ENCODE assay signal across 2 cellular contexts in genomic region chr5:72646467-72646866, GRCh38.
TF ChIP-seq lines count a peak whose summit lies in the region.

No MANE protein-coding gene starts in this region.

TF ChIP-seq in A549, 52 proteins besides CTCF, POLR2A, EP300 and RAD21 (continued from another document):
- TF ChIP-seq, protein P1, sequence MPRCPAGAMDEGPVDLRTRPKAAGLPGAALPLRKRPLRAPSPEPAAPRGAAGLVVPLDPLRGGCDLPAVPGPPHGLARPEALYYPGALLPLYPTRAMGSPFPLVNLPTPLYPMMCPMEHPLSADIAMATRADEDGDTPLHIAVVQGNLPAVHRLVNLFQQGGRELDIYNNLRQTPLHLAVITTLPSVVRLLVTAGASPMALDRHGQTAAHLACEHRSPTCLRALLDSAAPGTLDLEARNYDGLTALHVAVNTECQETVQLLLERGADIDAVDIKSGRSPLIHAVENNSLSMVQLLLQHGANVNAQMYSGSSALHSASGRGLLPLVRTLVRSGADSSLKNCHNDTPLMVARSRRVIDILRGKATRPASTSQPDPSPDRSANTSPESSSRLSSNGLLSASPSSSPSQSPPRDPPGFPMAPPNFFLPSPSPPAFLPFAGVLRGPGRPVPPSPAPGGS (IDR thresholded peaks at IDR 0.05) = no peak

TF ChIP-seq in IMR-90, 13 proteins besides CTCF, POLR2A, EP300 and RAD21 (continued from another document):
- TF ChIP-seq USF2 (IDR thresholded peaks at IDR 0.05; ENCODE audit: low read depth, low read length) (no peak), MAFK (IDR thresholded peaks at IDR 0.05; ENCODE audit: low read depth, low read length) (peak; percentile 46; the same call in 1 of the 2 replicates)
TF ChIP-seq in IMR-90: peak in this region for 1.
